ENCODE assay signal across 17 cellular contexts in the genomic region with DNA sequence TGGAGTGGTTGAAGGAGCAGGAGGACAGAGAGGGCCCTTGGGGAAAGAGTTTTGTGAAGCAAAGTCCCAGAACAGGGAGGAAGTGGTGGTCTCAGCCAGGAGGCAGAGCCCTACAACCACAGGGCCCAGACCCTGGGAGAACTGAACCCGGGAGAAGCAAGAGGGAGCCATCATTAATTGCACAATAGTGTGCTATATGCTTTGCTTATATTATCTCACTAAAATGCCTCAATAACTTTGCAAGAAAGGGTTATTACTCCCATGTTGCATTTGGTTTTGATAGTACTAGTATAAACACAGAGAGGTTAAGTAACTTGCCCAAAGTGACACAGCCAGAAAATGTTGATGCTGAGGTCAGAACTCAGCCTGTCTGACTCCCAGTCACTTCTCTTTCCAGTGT.
A peak's percentile ranks its signal among the peaks of the same experiment; 100 is the strongest.
DNase-seq lines count a peak whose midpoint lies in the region; ATAC-seq and TF ChIP-seq lines count a peak whose summit lies in the region.
"Had no signal": no experiment of that assay in that cellular context is flagged by ENCODE, and none has a peak within 500 bp of the region (broad histone marks: within the 10 kb centered on the region; RNA-seq: fewer than 3 reads in every experiment).

No MANE protein-coding gene starts in this region.

- ATAC-seq in RWPE2 (ENCODE audit: low read depth), result no peak
- no peak for ATAC-seq in stimulated activated memory B cell treated with anti-CD40 and anti-IgM and Interleukin-4, amounts not matched to agents 10 μg/mL and 1 μg/mL and 100 μg/mL, for 72 hours
- ATAC-seq: GM12878 had no signal

- no peaks in the 10 kb centered on the region for H3K9me3 ChIP-seq in BLaER1
- no peaks in the 10 kb centered on the region for H3K9me3 ChIP-seq in HUES6 (ENCODE audit: control insufficient read depth, insufficient read depth, low read depth, low read length)
- H3K9me3 ChIP-seq in RWPE2 (ENCODE audit: severe bottlenecking), result no peaks in the 10 kb centered on the region

- H3K27ac Mint-ChIP-seq in progenitor cell of endocrine pancreas, result peak overlapping the region; percentile 77
- H3K27ac Mint-ChIP-seq in stimulated activated memory B cell treated with anti-CD40 and anti-IgM and Interleukin-4, amounts not matched to agents 10 μg/mL and 1 μg/mL and 100 μg/mL, for 72 hours, result no peak overlapping the region
- H3K27ac Mint-ChIP-seq: CD4-positive, alpha-beta T cell had no signal

- H3K27me3 Mint-ChIP-seq in progenitor cell of endocrine pancreas, result peaks cover 33% of the 10 kb centered on the region
- peaks cover 21% of the 10 kb centered on the region for H3K27me3 Mint-ChIP-seq in stimulated activated memory B cell treated with anti-CD40 and anti-IgM and Interleukin-4, amounts not matched to agents 10 μg/mL and 1 μg/mL and 100 μg/mL, for 72 hours

- no peaks in the 10 kb centered on the region for H3K9me3 Mint-ChIP-seq in progenitor cell of endocrine pancreas (ENCODE audit: low read depth)
- no peaks in the 10 kb centered on the region for H3K9me3 Mint-ChIP-seq in stimulated activated memory B cell treated with anti-CD40 and anti-IgM and Interleukin-4, amounts not matched to agents 10 μg/mL and 1 μg/mL and 100 μg/mL, for 72 hours
- H3K9me3 Mint-ChIP-seq: CD4-positive, alpha-beta T cell; IgD-negative memory B cell had no signal

- H3K4me2 ChIP-seq in BLaER1, result peak overlapping the region; percentile 77

- DNase-seq in RWPE2 (ENCODE audit: low spot score) (no peak), progenitor cell of endocrine pancreas (ENCODE audit: low spot score, unreplicated experiment) (no peak), NCI-H2227 (lab: John Stamatoyannopoulos, UW; ENCODE audit: unreplicated experiment) (no peak), putamen (ENCODE audit: low spot score) (no peak)
- DNase-seq: 8988T; AML-193; C1 segment of cervical spinal cord; Calu3; CD4-positive, alpha-beta T cell; DMS 273 treated with DMSO at 0.1 percent for 48 hours; DMS79; HCEC 1CT had no signal

- H3K36me3 ChIP-seq in BLaER1, result no peaks in the 10 kb centered on the region
- no peaks in the 10 kb centered on the region for H3K36me3 ChIP-seq in HUES6 (ENCODE audit: control insufficient read depth, insufficient read depth, low read length)
- no peaks in the 10 kb centered on the region for H3K36me3 ChIP-seq in RWPE2 (ENCODE audit: low read depth)

- no peak overlapping the region for H3K4me3 Mint-ChIP-seq in progenitor cell of endocrine pancreas (ENCODE audit: low read depth)
- no peak overlapping the region for H3K4me3 Mint-ChIP-seq in stimulated activated memory B cell treated with anti-CD40 and anti-IgM and Interleukin-4, amounts not matched to agents 10 μg/mL and 1 μg/mL and 100 μg/mL, for 72 hours
- H3K4me3 Mint-ChIP-seq: CD4-positive, alpha-beta T cell; IgD-negative memory B cell had no signal

- H3K4me3 ChIP-seq in BLaER1 (no peak overlapping the region), HUES6 (ENCODE audit: low read depth, low read length) (no peak overlapping the region), RWPE2 (ENCODE audit: severe bottlenecking) (no peak overlapping the region)
- H3K4me3 ChIP-seq: GM12878 had no signal

- H3K36me3 Mint-ChIP-seq in progenitor cell of endocrine pancreas (ENCODE audit: insufficient read depth), result no peaks in the 10 kb centered on the region
- no peaks in the 10 kb centered on the region for H3K36me3 Mint-ChIP-seq in stimulated activated memory B cell treated with anti-CD40 and anti-IgM and Interleukin-4, amounts not matched to agents 10 μg/mL and 1 μg/mL and 100 μg/mL, for 72 hours
- H3K36me3 Mint-ChIP-seq: IgD-negative memory B cell had no signal

- H3K4me1 Mint-ChIP-seq in progenitor cell of endocrine pancreas (ENCODE audit: low read depth), result peaks cover 21% of the 10 kb centered on the region
- H3K4me1 Mint-ChIP-seq in stimulated activated memory B cell treated with anti-CD40 and anti-IgM and Interleukin-4, amounts not matched to agents 10 μg/mL and 1 μg/mL and 100 μg/mL, for 72 hours, result no peaks in the 10 kb centered on the region
- H3K4me1 Mint-ChIP-seq: IgD-negative memory B cell had no signal

- no peaks in the 10 kb centered on the region for H3K27me3 ChIP-seq in BLaER1
- H3K27me3 ChIP-seq in HUES6 (ENCODE audit: control insufficient read depth, insufficient read depth, low read length), result no peaks in the 10 kb centered on the region
- no peaks in the 10 kb centered on the region for H3K27me3 ChIP-seq in RWPE2 (ENCODE audit: insufficient read depth, poor library complexity, severe bottlenecking)

- H3K4me1 ChIP-seq in BLaER1 (peaks cover 68% of the 10 kb centered on the region), HUES6 (ENCODE audit: control insufficient read depth, insufficient read depth, low read length) (peaks cover 51% of the 10 kb centered on the region), RWPE2 (ENCODE audit: insufficient read depth, poor library complexity, severe bottlenecking) (peaks cover 17% of the 10 kb centered on the region)

- H3K27ac ChIP-seq in BLaER1 (peak overlapping the region; percentile 88), HUES6 (ENCODE audit: low read depth, low read length) (no peak overlapping the region), RWPE2 (ENCODE audit: poor library complexity, severe bottlenecking) (peak overlapping the region; percentile 63)

- H4K20me1 ChIP-seq in BLaER1, result no peaks in the 10 kb centered on the region

- H3K9ac ChIP-seq in BLaER1, result peak overlapping the region; percentile 68; the same call in 1 of the 2 replicates
- peak overlapping the region; percentile 19 for H3K9ac ChIP-seq in HUES6 (ENCODE audit: low read length)

- no peak for TF ChIP-seq CTCF in RWPE2 (IDR thresholded peaks at IDR 0.05; ENCODE audit: poor library complexity, severe bottlenecking)
- no peak for TF ChIP-seq CTCF in progenitor cell of endocrine pancreas (IDR thresholded peaks at IDR 0.05; ENCODE audit: unreplicated experiment)
